1 cellular context compared by ENCODE assay signal in the genomic region with DNA sequence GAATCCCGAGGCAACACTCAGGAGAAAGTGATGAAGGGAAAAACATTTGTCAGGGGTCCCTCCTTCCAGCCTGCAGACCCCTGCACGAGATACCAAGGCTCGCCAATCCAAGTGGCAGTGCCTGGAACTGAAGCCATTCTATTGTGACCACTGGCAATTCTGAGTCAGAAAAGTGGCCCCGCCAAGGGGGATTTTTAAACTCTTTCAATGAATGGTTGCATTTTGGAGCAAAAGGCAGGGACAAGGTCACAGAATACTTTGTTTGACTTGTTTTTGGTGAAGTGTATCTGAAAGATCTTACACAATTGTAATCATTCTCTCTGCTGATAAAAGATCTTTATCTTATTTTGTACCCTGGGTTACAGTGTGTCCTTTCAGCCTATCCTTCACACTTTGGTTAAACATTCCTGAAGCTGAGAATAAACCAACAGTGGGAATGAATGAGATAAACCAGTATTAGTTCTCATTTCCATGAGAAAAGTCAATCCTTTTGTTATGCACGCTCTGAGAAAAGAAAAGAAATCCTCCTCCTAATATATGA.
TF ChIP-seq lines count a peak whose summit lies in the region.

No MANE protein-coding gene starts in this region.

TF ChIP-seq in SK-N-SH, 30 proteins besides CTCF, POLR2A, EP300 and RAD21 (continued from another document):
- TF ChIP-seq, protein P1, sequence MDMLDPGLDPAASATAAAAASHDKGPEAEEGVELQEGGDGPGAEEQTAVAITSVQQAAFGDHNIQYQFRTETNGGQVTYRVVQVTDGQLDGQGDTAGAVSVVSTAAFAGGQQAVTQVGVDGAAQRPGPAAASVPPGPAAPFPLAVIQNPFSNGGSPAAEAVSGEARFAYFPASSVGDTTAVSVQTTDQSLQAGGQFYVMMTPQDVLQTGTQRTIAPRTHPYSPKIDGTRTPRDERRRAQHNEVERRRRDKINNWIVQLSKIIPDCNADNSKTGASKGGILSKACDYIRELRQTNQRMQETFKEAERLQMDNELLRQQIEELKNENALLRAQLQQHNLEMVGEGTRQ (IDR thresholded peaks at IDR 0.05; ENCODE audit: borderline replicate concordance, low read depth, low read length) = no peak
- TF ChIP-seq NFIC (IDR thresholded peaks at IDR 0.05; ENCODE audit: borderline replicate concordance) = no peak
- TF ChIP-seq, protein P2, sequence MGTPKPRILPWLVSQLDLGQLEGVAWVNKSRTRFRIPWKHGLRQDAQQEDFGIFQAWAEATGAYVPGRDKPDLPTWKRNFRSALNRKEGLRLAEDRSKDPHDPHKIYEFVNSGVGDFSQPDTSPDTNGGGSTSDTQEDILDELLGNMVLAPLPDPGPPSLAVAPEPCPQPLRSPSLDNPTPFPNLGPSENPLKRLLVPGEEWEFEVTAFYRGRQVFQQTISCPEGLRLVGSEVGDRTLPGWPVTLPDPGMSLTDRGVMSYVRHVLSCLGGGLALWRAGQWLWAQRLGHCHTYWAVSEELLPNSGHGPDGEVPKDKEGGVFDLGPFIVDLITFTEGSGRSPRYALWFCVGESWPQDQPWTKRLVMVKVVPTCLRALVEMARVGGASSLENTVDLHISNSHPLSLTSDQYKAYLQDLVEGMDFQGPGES (IDR thresholded peaks at IDR 0.05; ENCODE audit: low read depth, low read length) = no peak
- TF ChIP-seq, protein P3, sequence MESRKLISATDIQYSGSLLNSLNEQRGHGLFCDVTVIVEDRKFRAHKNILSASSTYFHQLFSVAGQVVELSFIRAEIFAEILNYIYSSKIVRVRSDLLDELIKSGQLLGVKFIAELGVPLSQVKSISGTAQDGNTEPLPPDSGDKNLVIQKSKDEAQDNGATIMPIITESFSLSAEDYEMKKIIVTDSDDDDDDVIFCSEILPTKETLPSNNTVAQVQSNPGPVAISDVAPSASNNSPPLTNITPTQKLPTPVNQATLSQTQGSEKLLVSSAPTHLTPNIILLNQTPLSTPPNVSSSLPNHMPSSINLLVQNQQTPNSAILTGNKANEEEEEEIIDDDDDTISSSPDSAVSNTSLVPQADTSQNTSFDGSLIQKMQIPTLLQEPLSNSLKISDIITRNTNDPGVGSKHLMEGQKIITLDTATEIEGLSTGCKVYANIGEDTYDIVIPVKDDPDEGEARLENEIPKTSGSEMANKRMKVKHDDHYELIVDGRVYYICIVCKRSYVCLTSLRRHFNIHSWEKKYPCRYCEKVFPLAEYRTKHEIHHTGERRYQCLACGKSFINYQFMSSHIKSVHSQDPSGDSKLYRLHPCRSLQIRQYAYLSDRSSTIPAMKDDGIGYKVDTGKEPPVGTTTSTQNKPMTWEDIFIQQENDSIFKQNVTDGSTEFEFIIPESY (IDR thresholded peaks at IDR 0.05; ENCODE audit: borderline replicate concordance, low read depth) = no peak
